Comparison of ENCODE assay signal across 1 cellular context in genomic region chr3:188229726-188230125, GRCh38.
TF ChIP-seq lines count a peak whose summit lies in the region.

No MANE protein-coding gene starts in this region.

TF ChIP-seq in HepG2, 621 proteins besides CTCF, POLR2A, EP300 and RAD21 (continued from another document):
- TF ChIP-seq AFF4 (CRISPR knock-in tag; IDR thresholded peaks at IDR 0.05) (no peak), ZMYM4 (CRISPR knock-in tag; IDR thresholded peaks at IDR 0.05) (peak; percentile 57; the same call in 1 of the 2 replicates), BCL6 (CRISPR knock-in tag; IDR thresholded peaks at IDR 0.05) (peak; percentile 94), ZFX (CRISPR knock-in tag; IDR thresholded peaks at IDR 0.05; ENCODE audit: low read depth) (no peak), HNF4A (CRISPR knock-in tag; IDR thresholded peaks at IDR 0.05) (peak; percentile 40), POGZ (CRISPR knock-in tag; IDR thresholded peaks at IDR 0.05) (no peak), TOPORS (CRISPR knock-in tag; IDR thresholded peaks at IDR 0.05) (no peak), NR2F2 (IDR thresholded peaks at IDR 0.05; ENCODE audit: borderline replicate concordance, low read depth) (peak; percentile 78; the same call in 1 of the 2 replicates), FUBP1 (CRISPR knock-in tag; IDR thresholded peaks at IDR 0.05; ENCODE audit: borderline replicate concordance) (no peak), TAF1 (CRISPR knock-in tag; IDR thresholded peaks at IDR 0.05) (no peak), FOXP4 (CRISPR knock-in tag; IDR thresholded peaks at IDR 0.05) (0 out of 2 replicates have a peak, but pooled peaks have one; percentile 30), FOXA1 (IDR thresholded peaks at IDR 0.05) (no peak), FOXA1 (CRISPR knock-in tag; IDR thresholded peaks at IDR 0.05) (no peak), SOX6 (IDR thresholded peaks at IDR 0.05) (no peak), SOX6 (CRISPR knock-in tag; IDR thresholded peaks at IDR 0.05) (peak; percentile 36; the same call in 1 of the 2 replicates), MTF1 (CRISPR knock-in tag; IDR thresholded peaks at IDR 0.05) (no peak), NFE2L1 (CRISPR knock-in tag; IDR thresholded peaks at IDR 0.05; ENCODE audit: borderline replicate concordance) (no peak)
- TF ChIP-seq, protein P1, sequence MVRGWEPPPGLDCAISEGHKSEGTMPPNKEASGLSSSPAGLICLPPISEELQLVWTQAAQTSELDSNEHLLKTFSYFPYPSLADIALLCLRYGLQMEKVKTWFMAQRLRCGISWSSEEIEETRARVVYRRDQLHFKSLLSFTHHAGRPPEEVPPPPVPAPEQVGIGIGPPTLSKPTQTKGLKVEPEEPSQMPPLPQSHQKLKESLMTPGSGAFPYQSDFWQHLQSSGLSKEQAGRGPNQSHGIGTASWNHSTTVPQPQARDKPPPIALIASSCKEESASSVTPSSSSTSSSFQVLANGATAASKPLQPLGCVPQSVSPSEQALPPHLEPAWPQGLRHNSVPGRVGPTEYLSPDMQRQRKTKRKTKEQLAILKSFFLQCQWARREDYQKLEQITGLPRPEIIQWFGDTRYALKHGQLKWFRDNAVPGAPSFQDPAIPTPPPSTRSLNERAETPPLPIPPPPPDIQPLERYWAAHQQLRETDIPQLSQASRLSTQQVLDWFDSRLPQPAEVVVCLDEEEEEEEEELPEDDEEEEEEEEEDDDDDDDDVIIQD (CRISPR knock-in tag; IDR thresholded peaks at IDR 0.05; ENCODE audit: low read depth), result 0 out of 2 replicates have a peak, but pooled peaks have one; percentile 12
- TF ChIP-seq, protein P2, sequence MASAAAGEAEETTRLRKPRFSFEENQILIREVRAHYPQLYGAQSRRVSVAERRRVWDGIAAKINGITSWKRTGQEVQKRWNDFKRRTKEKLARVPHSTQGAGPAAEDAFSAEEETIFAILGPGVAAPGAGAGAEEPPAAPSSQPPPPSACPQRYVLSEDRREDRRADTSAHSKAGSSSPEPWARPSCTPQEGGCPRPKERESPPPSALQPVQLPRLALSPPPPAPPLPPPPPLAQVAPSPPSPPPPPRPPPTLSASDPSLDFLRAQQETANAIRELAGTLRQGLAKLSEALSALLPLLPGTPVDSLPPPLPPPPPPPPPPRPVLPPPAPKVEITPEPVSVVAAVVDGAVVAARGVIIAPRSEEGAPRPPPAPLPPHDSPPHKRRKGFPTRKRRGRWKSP (CRISPR knock-in tag; IDR thresholded peaks at IDR 0.05), result no peak
